1 cellular context compared by ENCODE assay signal in genomic region chr20:44599715-44600114, GRCh38.
TF ChIP-seq lines count a peak whose summit lies in the region.

No MANE protein-coding gene starts in this region.

TF ChIP-seq in IMR-90, 13 proteins besides CTCF, POLR2A, EP300 and RAD21:
- TF ChIP-seq MAZ (IDR thresholded peaks at IDR 0.05; ENCODE audit: borderline replicate concordance, low read depth, low read length), result no peak
- no peak for TF ChIP-seq FOS (IDR thresholded peaks at IDR 0.05; ENCODE audit: low read depth, low read length)
- no peak for TF ChIP-seq ELK1 (IDR thresholded peaks at IDR 0.05; ENCODE audit: borderline replicate concordance, low read depth, low read length)
- no peak for TF ChIP-seq MAFK (IDR thresholded peaks at IDR 0.05; ENCODE audit: low read depth, low read length)
- TF ChIP-seq USF2 (IDR thresholded peaks at IDR 0.05; ENCODE audit: low read depth, low read length), result no peak
- no peak for TF ChIP-seq SMC3 (IDR thresholded peaks at IDR 0.05; ENCODE audit: low read depth, low read length)
- no peak for TF ChIP-seq CHD1 (IDR thresholded peaks at IDR 0.05; ENCODE audit: low read depth, low read length)
- no peak for TF ChIP-seq MXI1 (IDR thresholded peaks at IDR 0.05; ENCODE audit: borderline replicate concordance, low read depth, low read length)
- TF ChIP-seq RCOR1 (IDR thresholded peaks at IDR 0.05; ENCODE audit: insufficient replicate concordance, low read length), result no peak
- no peak for TF ChIP-seq NFE2L2 (IDR thresholded peaks at IDR 0.05; ENCODE audit: low read depth, low read length)
- TF ChIP-seq CEBPB (IDR thresholded peaks at IDR 0.05; ENCODE audit: low read depth, low read length), result no peak
- TF ChIP-seq BHLHE40 (IDR thresholded peaks at IDR 0.05; ENCODE audit: low read depth, low read length), result no peak
- TF ChIP-seq RFX5 (IDR thresholded peaks at IDR 0.05; ENCODE audit: low read depth, low read length), result no peak
